14 cellular contexts compared by ENCODE assay signal in genomic region chr7:1647961-1648631, GRCh38. TPM values are rescaled to one million over a fixed set of nuclear protein-coding genes. Genes with fewer than 3 reads are reported as not detected.
DNase-seq lines count a peak whose midpoint lies in the region; ATAC-seq and TF ChIP-seq lines count a peak whose summit lies in the region.
"Had no signal": no experiment of that assay in that cellular context is flagged by ENCODE, and none has a peak within 500 bp of the region (broad histone marks: within the 10 kb centered on the region; RNA-seq: fewer than 3 reads in every experiment).

No MANE protein-coding gene starts in this region.

- H3K4me3 ChIP-seq in GM23338, result no peak overlapping the region
- peak overlapping the region; percentile 44 for H3K4me3 ChIP-seq in psoas muscle
- H3K4me3 ChIP-seq: HAP-1, SJSA1, smooth muscle cell had no signal

- POLR2A ChIA-PET in WTC11 (lab: Charles Lee), result no interaction called here

- no peaks in the 10 kb centered on the region for H3K4me1 ChIP-seq in GM23338 (ENCODE audit: insufficient read depth)
- peaks cover 24% of the 10 kb centered on the region for H3K4me1 ChIP-seq in psoas muscle
- H3K4me1 ChIP-seq: HAP-1, SJSA1 had no signal

- H4K20me1 ChIP-seq in GM23338 (replicated peaks; ENCODE audit: insufficient read depth), result no peaks in the 10 kb centered on the region

- no peaks in the 10 kb centered on the region for H3K9me3 Mint-ChIP-seq in GM23338
- H3K9me3 Mint-ChIP-seq in WTC11, result no peaks in the 10 kb centered on the region
- H3K9me3 Mint-ChIP-seq: activated CD4-positive, alpha-beta T cell treated with anti-CD3 and anti-CD28 coated beads, Interleukin-2, amount 10 ng/mL, durations not matched to agents 24 days and 14 days; CD8-positive, alpha-beta memory T cell had no signal

- no peak overlapping the region for H3K27ac ChIP-seq in GM23338 (ENCODE audit: low read depth)
- peak overlapping the region; percentile 97 for H3K27ac ChIP-seq in psoas muscle
- H3K27ac ChIP-seq: SJSA1 had no signal

- no peaks in the 10 kb centered on the region for H3K27me3 ChIP-seq in GM23338 (ENCODE audit: insufficient read depth)
- peaks cover 0 to 3% (median 0%) of the 10 kb centered on the region in 3 donors for H3K27me3 ChIP-seq in psoas muscle (ENCODE audit: insufficient read depth in 3 of 3, low read length in 2 of 3)

- H3K27me3 Mint-ChIP-seq in GM23338 (ENCODE audit: insufficient read depth, low read depth, poor library complexity) (peaks cover 9% of the 10 kb centered on the region), WTC11 (ENCODE audit: low read depth) (no peaks in the 10 kb centered on the region)
- H3K27me3 Mint-ChIP-seq: activated CD4-positive, alpha-beta T cell treated with anti-CD3 and anti-CD28 coated beads, Interleukin-2, amount 10 ng/mL, durations not matched to agents 24 days and 14 days had no signal

- ATAC-seq in GM23338, result peak; percentile 72
- ATAC-seq in WTC11, result peak; percentile 29; the same call in 1 of the 2 replicates
- peak; percentile 91 to 94 for ATAC-seq in left cardiac atrium
- ATAC-seq in psoas muscle, result peak; percentile 80 to 93 (median 90)
- ATAC-seq in GM19467 (IDR thresholded peaks at IDR 0.05; ENCODE audit: unreplicated experiment), result no peak

- H3K4me1 Mint-ChIP-seq in GM23338 (no peaks in the 10 kb centered on the region; the same call in 2 of the 3 replicates), WTC11 (no peaks in the 10 kb centered on the region)
- H3K4me1 Mint-ChIP-seq: activated CD4-positive, alpha-beta T cell treated with anti-CD3 and anti-CD28 coated beads, Interleukin-2, amount 10 ng/mL, durations not matched to agents 24 days and 14 days; CD8-positive, alpha-beta memory T cell had no signal

- TF ChIP-seq CTCF in GM23338 (conservative IDR thresholded peaks at IDR 0.05; ENCODE audit: low read depth in 2 of 2), result no peak
- TF ChIP-seq CTCF in WTC11 (IDR thresholded peaks at IDR 0.05), result no peak
- no peak for TF ChIP-seq CTCF in psoas muscle (IDR thresholded peaks at IDR 0.05)

- no peaks in the 10 kb centered on the region for H3K9me3 ChIP-seq in psoas muscle
- H3K9me3 ChIP-seq: HAP-1, SJSA1 had no signal

- CTCF ChIA-PET in WTC11 (lab: Charles Lee), result interaction anchor here (1.0 to 2.0 kb wide), 4 partner anchors 8 to 111 kb away, joined by 4 to 14 read pairs (median 6); no protein-coding TSS in a partner anchor

- H3K36me3 ChIP-seq in GM23338 (ENCODE audit: insufficient read depth) (no peaks in the 10 kb centered on the region), psoas muscle (ENCODE audit: insufficient read depth in 1 of 2, low read depth in 1 of 2) (no peaks in the 10 kb centered on the region)
- H3K36me3 ChIP-seq: HAP-1, SJSA1 had no signal

- peak overlapping the region; percentile 56; the same call in 1 of the 2 replicates for H2AFZ ChIP-seq in GM23338

- H3K4me2 ChIP-seq in GM23338, result no peak overlapping the region
- H3K4me2 ChIP-seq: smooth muscle cell had no signal

- H3K36me3 Mint-ChIP-seq in GM23338 (ENCODE audit: low read depth), result no peaks in the 10 kb centered on the region
- no peaks in the 10 kb centered on the region for H3K36me3 Mint-ChIP-seq in WTC11
- H3K36me3 Mint-ChIP-seq: CD8-positive, alpha-beta memory T cell had no signal

- intact Hi-C loops in left cardiac atrium (cut with DNase I), result loop anchor here in 1 of 2 donors (5.0 kb wide), 1 partner anchor 66 kb away; no protein-coding TSS in a partner anchor
- intact Hi-C loops in psoas muscle (cut with DNase I), result no loop called here

- H3K9me2 ChIP-seq in GM23338 (ENCODE audit: insufficient read depth), result no peaks in the 10 kb centered on the region

- WGBS in psoas muscle, 3 donors, result 14 to 24% (median 19%) methylated on average over 29 to 31 of the region's 31 CpGs

- H3K79me2 ChIP-seq in GM23338 (replicated peaks; ENCODE audit: insufficient read depth), result no peaks in the 10 kb centered on the region

- no peak overlapping the region for H3K27ac Mint-ChIP-seq in GM23338
- no peak overlapping the region for H3K27ac Mint-ChIP-seq in WTC11
- H3K27ac Mint-ChIP-seq: activated CD4-positive, alpha-beta T cell treated with anti-CD3 and anti-CD28 coated beads, Interleukin-2, amount 10 ng/mL, durations not matched to agents 24 days and 14 days had no signal

- H3F3A ChIP-seq in GM23338 (replicated peaks; ENCODE audit: low read depth), result no peaks in the 10 kb centered on the region

- H3K4me3 Mint-ChIP-seq in GM23338 (no peak overlapping the region), WTC11 (no peak overlapping the region)
- H3K4me3 Mint-ChIP-seq: activated CD4-positive, alpha-beta T cell treated with anti-CD3 and anti-CD28 coated beads, Interleukin-2, amount 10 ng/mL, durations not matched to agents 24 days and 14 days; CD8-positive, alpha-beta memory T cell had no signal

- DNase-seq in GM23338 (ENCODE audit: low spot score) (no peak), WTC11 (ENCODE audit: low spot score) (no peak), left cardiac atrium (peak; percentile 79), psoas muscle (peak; percentile 60 to 92), HT-29 (ENCODE audit: low spot score) (no peak), NCI-H2227 (lab: John Stamatoyannopoulos, UW; ENCODE audit: unreplicated experiment) (no peak), GM19238 (ENCODE audit: insufficient read length, low spot score) (no peak)
- DNase-seq: activated CD4-positive, alpha-beta T cell treated with anti-CD3 and anti-CD28 coated beads, Interleukin-2, amount 10 ng/mL, durations not matched to agents 24 days and 14 days; CD8-positive, alpha-beta memory T cell; mesendoderm had no signal

TF ChIP-seq in GM23338, 12 proteins besides CTCF, POLR2A, EP300 and RAD21 (continues in another document):
- TF ChIP-seq ZNF331 (CRISPR knock-in tag; IDR thresholded peaks at IDR 0.05; ENCODE audit: low read depth) (no peak), JUNB (IDR thresholded peaks at IDR 0.05; ENCODE audit: unreplicated experiment) (no peak), EZH2phosphoT487 (IDR thresholded peaks at IDR 0.05; ENCODE audit: unreplicated experiment) (no peak), REST (IDR thresholded peaks at IDR 0.05; ENCODE audit: unreplicated experiment) (no peak), CREB1 (CRISPR knock-in tag; IDR thresholded peaks at IDR 0.05; ENCODE audit: low read depth) (no peak)

TF ChIP-seq in WTC11, 78 proteins besides CTCF, POLR2A, EP300 and RAD21 (continues in another document):
- TF ChIP-seq NFYB (CRISPR knock-in tag; conservative IDR thresholded peaks at IDR 0.05; ENCODE audit: low read depth) (no peak), ZMAT4 (CRISPR knock-in tag; IDR thresholded peaks at IDR 0.05) (no peak), NFATC4 (CRISPR knock-in tag; IDR thresholded peaks at IDR 0.05) (no peak), ELF4 (CRISPR knock-in tag; IDR thresholded peaks at IDR 0.05; ENCODE audit: low read depth) (no peak), ZBTB43 (CRISPR knock-in tag; IDR thresholded peaks at IDR 0.05) (no peak), NR3C1 (CRISPR knock-in tag; conservative IDR thresholded peaks at IDR 0.05; ENCODE audit: low read depth) (no peak), ESRRA (CRISPR knock-in tag; IDR thresholded peaks at IDR 0.05; ENCODE audit: borderline replicate concordance) (no peak), FOXJ3 (CRISPR knock-in tag; IDR thresholded peaks at IDR 0.05; ENCODE audit: borderline replicate concordance) (no peak), IRF1 (CRISPR knock-in tag; IDR thresholded peaks at IDR 0.05) (no peak), NR2C2 (CRISPR knock-in tag; IDR thresholded peaks at IDR 0.05) (no peak)

RNA-seq across cellular contexts. Expression of gene ELFN1, which starts 22.0 kb away (rescaled TPM):
- total RNA-seq in GM23338 (2014; rRNA removed; shearing (Covaris generic)), result 3.5 and 5.0 TPM in 2 replicates
- polyA plus RNA-seq in GM23338 (2016; fragmentation: Nextera tagmentation; extraction: Ambion mirVana), result 0.08 and 0.09 TPM in 2 replicates
- 4.1 to 4.6 TPM (median 4.4 TPM) in 3 replicates for total RNA-seq in WTC11 (2021)
- total RNA-seq in left cardiac atrium, result 1 to 10 TPM; 6.0 to 9.5 TPM
- under 1 TPM; 0.46 to 0.73 (median 0.66) TPM for total RNA-seq in psoas muscle
- polyA plus RNA-seq in psoas muscle, result under 1 TPM; 0.11 to 0.87 (median 0.27) TPM
- 0.92 and 1.7 TPM in 2 replicates for total RNA-seq in HT-29 (2014; rRNA removed; shearing (Covaris generic))
- total RNA-seq: activated CD4-positive, alpha-beta T cell treated with anti-CD3 and anti-CD28 coated beads, Interleukin-2, amount 10 ng/mL, durations not matched to agents 24 days and 14 days; SJSA1 had no signal

Comparison
In these comparisons a context has a peak if more than half of its experiments do, and no peak if none do; other contexts are left out.
1. DNase-seq: peak in left cardiac atrium (single experiment) and psoas muscle (2 of 2); none in GM23338 (single experiment), WTC11 (single experiment), HT-29 (single experiment), NCI-H2227 (single experiment) and GM19238 (single experiment).